Comparison of ENCODE assay signal across 9 cellular contexts in genomic region chr4:9762823-9763475, GRCh38. TPM values are rescaled to one million over a fixed set of nuclear protein-coding genes. Genes with fewer than 3 reads are reported as not detected.
DNase-seq lines count a peak whose midpoint lies in the region; ATAC-seq lines count a peak whose summit lies in the region.
"Had no signal": no experiment of that assay in that cellular context is flagged by ENCODE, and none has a peak within 500 bp of the region (broad histone marks: within the 10 kb centered on the region; RNA-seq: fewer than 3 reads in every experiment).

No MANE protein-coding gene starts in this region.

- ATAC-seq in sciatic nerve (peak; percentile 56), GM21526 (IDR thresholded peaks at IDR 0.05; ENCODE audit: low FRiP score, unreplicated experiment) (no peak), HG02759 (IDR thresholded peaks at IDR 0.05; ENCODE audit: unreplicated experiment) (no peak)

- peaks cover 12% of the 10 kb centered on the region for H3K27me3 Mint-ChIP-seq in activated T-helper 2 cell treated with anti-CD3 and anti-CD28 coated beads, Interferon-gamma antibody, Interleukin-2, Interleukin-4, amounts not matched to agents 10 μg/mL and 5 μg/mL and 100 μg/mL, durations not matched to agents 14 hours and 24 hours and 36 hours (ENCODE audit: low read depth)

- intact Hi-C loops in activated T-helper 2 cell treated with anti-CD3 and anti-CD28 coated beads, Interferon-gamma antibody, Interleukin-2, Interleukin-4, amounts not matched to agents 10 μg/mL and 5 μg/mL and 100 μg/mL, durations not matched to agents 14 hours and 24 hours and 36 hours (cut with micrococcal nuclease) = loop anchor here (1.0 to 10.0 kb wide), 3 partner anchors 132 to 256 kb away; no protein-coding TSS in a partner anchor
- intact Hi-C loops in sciatic nerve (cut with DNase I) = loop anchor here (10.0 kb wide), 1 partner anchor 252 kb away; no protein-coding TSS in a partner anchor

- H3K27ac Mint-ChIP-seq in activated T-helper 2 cell treated with anti-CD3 and anti-CD28 coated beads, Interferon-gamma antibody, Interleukin-2, Interleukin-4, amounts not matched to agents 10 μg/mL and 5 μg/mL and 100 μg/mL, durations not matched to agents 14 hours and 24 hours and 36 hours = no peak overlapping the region
- H3K27ac Mint-ChIP-seq: T-helper 1 cell treated with Interleukin-12 subunit alpha and Interleukin-12 subunit beta and Interleukin-4 antibody, amounts not matched to agents 30 μg/mL and 1 μg/mL, for 36 hours had no signal

- H3K4me3 Mint-ChIP-seq in activated T-helper 2 cell treated with anti-CD3 and anti-CD28 coated beads, Interferon-gamma antibody, Interleukin-2, Interleukin-4, amounts not matched to agents 10 μg/mL and 5 μg/mL and 100 μg/mL, durations not matched to agents 14 hours and 24 hours and 36 hours (ENCODE audit: low read depth) = no peak overlapping the region
- H3K4me3 Mint-ChIP-seq: T-helper 1 cell treated with Interleukin-12 subunit alpha and Interleukin-12 subunit beta and Interleukin-4 antibody, amounts not matched to agents 30 μg/mL and 1 μg/mL, for 36 hours had no signal

- no peaks in the 10 kb centered on the region for H3K9me3 Mint-ChIP-seq in activated T-helper 2 cell treated with anti-CD3 and anti-CD28 coated beads, Interferon-gamma antibody, Interleukin-2, Interleukin-4, amounts not matched to agents 10 μg/mL and 5 μg/mL and 100 μg/mL, durations not matched to agents 14 hours and 24 hours and 36 hours
- H3K9me3 Mint-ChIP-seq: T-helper 1 cell treated with Interleukin-12 subunit alpha and Interleukin-12 subunit beta and Interleukin-4 antibody, amounts not matched to agents 30 μg/mL and 1 μg/mL, for 36 hours had no signal

- H3K36me3 Mint-ChIP-seq in activated T-helper 2 cell treated with anti-CD3 and anti-CD28 coated beads, Interferon-gamma antibody, Interleukin-2, Interleukin-4, amounts not matched to agents 10 μg/mL and 5 μg/mL and 100 μg/mL, durations not matched to agents 14 hours and 24 hours and 36 hours (ENCODE audit: low read depth) = no peaks in the 10 kb centered on the region

- DNase-seq in COLO829 (ENCODE audit: low spot score) = peak; percentile 28
- DNase-seq in H4 (ENCODE audit: low spot score) = peak; percentile 55
- peak; percentile 24 for DNase-seq in NCI-H226
- peak; percentile 40 for DNase-seq in activated T-helper 2 cell treated with anti-CD3 and anti-CD28 coated beads, Interferon-gamma antibody, Interleukin-2, Interleukin-4, amounts not matched to agents 10 μg/mL and 5 μg/mL and 100 μg/mL, durations not matched to agents 14 hours and 24 hours and 36 hours (ENCODE audit: low spot score)
- peak; percentile 30 for DNase-seq in hepatic stellate cell (ENCODE audit: low spot score)
- DNase-seq in sciatic nerve (ENCODE audit: low spot score) = peak; percentile 70

- H3K4me1 Mint-ChIP-seq in activated T-helper 2 cell treated with anti-CD3 and anti-CD28 coated beads, Interferon-gamma antibody, Interleukin-2, Interleukin-4, amounts not matched to agents 10 μg/mL and 5 μg/mL and 100 μg/mL, durations not matched to agents 14 hours and 24 hours and 36 hours (ENCODE audit: low read depth) = no peaks in the 10 kb centered on the region

RNA-seq across cellular contexts. Expression of gene DRD5, which starts 18.5 kb away (rescaled TPM):
- total RNA-seq in H4 (2014; rRNA removed; shearing (Covaris generic)) = not detected in 2 replicates
- total RNA-seq in activated T-helper 2 cell treated with anti-CD3 and anti-CD28 coated beads, Interferon-gamma antibody, Interleukin-2, Interleukin-4, amounts not matched to agents 10 μg/mL and 5 μg/mL and 100 μg/mL, durations not matched to agents 14 hours and 24 hours and 36 hours = not detected in 2 replicates
- total RNA-seq in sciatic nerve = not detected
